8 cellular contexts compared by ENCODE assay signal in genomic region chr7:75642810-75643486, GRCh38.
A peak's percentile ranks its signal among the peaks of the same experiment; 100 is the strongest.
DNase-seq lines count a peak whose midpoint lies in the region; ATAC-seq and TF ChIP-seq lines count a peak whose summit lies in the region.

No MANE protein-coding gene starts in this region.

- 47% methylated on average over 9 of the region's 9 CpGs for WGBS in SK-N-SH (ENCODE audit: low lambda C conversion rate)

- H3K36me3 Mint-ChIP-seq in activated naive CD4-positive, alpha-beta T cell treated with anti-CD3 and anti-CD28 coated beads, Interleukin-2, amount 50 U/mL, for 72 hours = no peaks in the 10 kb centered on the region

- H3K4me2 ChIP-seq in DOHH2 (ENCODE audit: low read length) (no peak overlapping the region), SK-N-SH (no peak overlapping the region)

- no peaks in the 10 kb centered on the region for H3F3A ChIP-seq in DOHH2 (ENCODE audit: control insufficient read depth, insufficient read depth)
- no peaks in the 10 kb centered on the region for H3F3A ChIP-seq in SK-N-SH (replicated peaks; ENCODE audit: insufficient read depth)

- TF ChIP-seq CTCF in DOHH2 (IDR thresholded peaks at IDR 0.05; ENCODE audit: low read depth, low read length, poor library complexity, severe bottlenecking) = peak; percentile 93
- peak; percentile 77 for TF ChIP-seq CTCF in SK-N-SH (IDR thresholded peaks at IDR 0.05)

- H3K79me2 ChIP-seq in DOHH2 (ENCODE audit: control insufficient read depth, low read length) (no peaks in the 10 kb centered on the region), SK-N-SH (ENCODE audit: insufficient read depth) (no peaks in the 10 kb centered on the region)

- ATAC-seq in HG03520 (IDR thresholded peaks at IDR 0.05; ENCODE audit: unreplicated experiment) = peak; percentile 60
- ATAC-seq in activated naive CD4-positive, alpha-beta T cell treated with anti-CD3 and anti-CD28 coated beads, Interleukin-2, amount 50 U/mL, for 72 hours = peak; percentile 86 to 87
- no peak for ATAC-seq in HG03139 (IDR thresholded peaks at IDR 0.05; ENCODE audit: unreplicated experiment)
- no peak for ATAC-seq in GM21360 (IDR thresholded peaks at IDR 0.05; ENCODE audit: unreplicated experiment)

- no peak overlapping the region for H3K27ac ChIP-seq in DOHH2 (ENCODE audit: low read depth, low read length)
- H3K27ac ChIP-seq in SK-N-SH (ENCODE audit: low read depth in 2 of 2, low read length in 1 of 2) = no peak overlapping the region

- no peaks in the 10 kb centered on the region for H3K9me2 ChIP-seq in DOHH2 (replicated peaks; ENCODE audit: control insufficient read depth, low read length)
- no peaks in the 10 kb centered on the region for H3K9me2 ChIP-seq in SK-N-SH

- H3K4me1 ChIP-seq in DOHH2 (ENCODE audit: control insufficient read depth, low read length) (peaks cover 12% of the 10 kb centered on the region), SK-N-SH (ENCODE audit: control insufficient read depth in 1 of 2, insufficient read depth in 2 of 2, low read depth in 1 of 2, low read length in 1 of 2) (peaks cover 0 to 11% of the 10 kb centered on the region in 2 experiments; a peak in 1 of 4 replicates)

- H4K20me1 ChIP-seq in DOHH2 (ENCODE audit: control insufficient read depth, insufficient read depth, low read depth, low read length) (no peaks in the 10 kb centered on the region), SK-N-SH (ENCODE audit: insufficient read depth) (no peaks in the 10 kb centered on the region)

- H3K4me3 ChIP-seq in DOHH2 (ENCODE audit: low read length) (no peak overlapping the region), SK-N-SH (ENCODE audit: low read depth in 2 of 2, low read length in 1 of 2) (no peak overlapping the region)

- H3K9me3 ChIP-seq in DOHH2 (ENCODE audit: control insufficient read depth, insufficient read depth, low read length) = peaks cover 22% of the 10 kb centered on the region
- H3K9me3 ChIP-seq in SK-N-SH = peaks cover 9% of the 10 kb centered on the region; the same call in 1 of the 2 replicates

- TF ChIP-seq RAD21 in SK-N-SH (IDR thresholded peaks at IDR 0.05; ENCODE audit: low read length) = peak; percentile 80

- DNase-seq in SK-N-SH (peak; percentile 70), iPS DF 19.7 (ENCODE audit: low read depth, low spot score) (peak; percentile 65)
- peak; percentile 60 to 66 for DNase-seq in activated naive CD4-positive, alpha-beta T cell treated with anti-CD3 and anti-CD28 coated beads, Interleukin-2, amount 50 U/mL, for 72 hours (ENCODE audit: low spot score in 2 of 2)
- DNase-seq in stimulated activated CD4-positive, alpha-beta T cell treated with anti-CD3 and anti-CD28 coated beads, Interleukin-1b, Interleukin-23, amount 100 ng/mL, for 1 hour (ENCODE audit: low read depth in 2 of 2) = peak; percentile 23 to 29

- no peaks in the 10 kb centered on the region for H3K36me3 ChIP-seq in DOHH2 (ENCODE audit: control insufficient read depth, low read length)
- no peaks in the 10 kb centered on the region for H3K36me3 ChIP-seq in SK-N-SH (replicated peaks in 1 of 2; ENCODE audit: control insufficient read depth in 1 of 2, insufficient read depth in 2 of 2, low read length in 1 of 2)

- no peak overlapping the region for H2AFZ ChIP-seq in SK-N-SH (ENCODE audit: low read depth)

- H3K27me3 ChIP-seq in DOHH2 (ENCODE audit: control insufficient read depth, low read length) (peaks cover 26% of the 10 kb centered on the region), SK-N-SH (ENCODE audit: insufficient read depth) (no peaks in the 10 kb centered on the region)

- H3K9me3 Mint-ChIP-seq in activated naive CD4-positive, alpha-beta T cell treated with anti-CD3 and anti-CD28 coated beads, Interleukin-2, amount 50 U/mL, for 72 hours = no peaks in the 10 kb centered on the region

- CTCF ChIA-PET in SK-N-SH (lab: Yijun Ruan, JAX) = interaction anchor here (1.0 to 1.2 kb wide), 4 partner anchors 13 to 56 kb away, joined by 3 to 4 read pairs (median 3); no protein-coding TSS in a partner anchor

- no peak overlapping the region for H3K9ac ChIP-seq in SK-N-SH

- POLR2A ChIA-PET in SK-N-SH (lab: Yijun Ruan, JAX) = no interaction called here

- TF ChIP-seq EP300 in SK-N-SH (IDR thresholded peaks at IDR 0.05; ENCODE audit: borderline replicate concordance in 1 of 2, low read depth in 1 of 2, low read length in 1 of 2) = no peak

- peak overlapping the region in 1 of 2 donors; percentile 19 for H3K27ac Mint-ChIP-seq in activated naive CD4-positive, alpha-beta T cell treated with anti-CD3 and anti-CD28 coated beads, Interleukin-2, amount 50 U/mL, for 72 hours

TF ChIP-seq in SK-N-SH, 30 proteins besides CTCF, POLR2A, EP300 and RAD21:
- peak; percentile 61 for TF ChIP-seq SMC3 (IDR thresholded peaks at IDR 0.05; ENCODE audit: low read depth, low read length)
- TF ChIP-seq YY1 (IDR thresholded peaks at IDR 0.05; ENCODE audit: low read depth) = no peak
- no peak for TF ChIP-seq POLR2AphosphoS5 (IDR thresholded peaks at IDR 0.05; ENCODE audit: low read depth, low read length)

Comparison
In these comparisons a context has a peak if more than half of its experiments do, and no peak if none do; other contexts are left out.
1. ATAC-seq: peak in HG03520 (single experiment) and activated naive CD4-positive, alpha-beta T cell treated with anti-CD3 and anti-CD28 coated beads, Interleukin-2, amount 50 U/mL, for 72 hours (2 of 2); none in HG03139 (single experiment) and GM21360 (single experiment).
2. Peak in every context shown above with its lines, with median percentiles within 50 percentile points of each other: DNase-seq.